19 cellular contexts compared by ENCODE assay signal in the genomic region with DNA sequence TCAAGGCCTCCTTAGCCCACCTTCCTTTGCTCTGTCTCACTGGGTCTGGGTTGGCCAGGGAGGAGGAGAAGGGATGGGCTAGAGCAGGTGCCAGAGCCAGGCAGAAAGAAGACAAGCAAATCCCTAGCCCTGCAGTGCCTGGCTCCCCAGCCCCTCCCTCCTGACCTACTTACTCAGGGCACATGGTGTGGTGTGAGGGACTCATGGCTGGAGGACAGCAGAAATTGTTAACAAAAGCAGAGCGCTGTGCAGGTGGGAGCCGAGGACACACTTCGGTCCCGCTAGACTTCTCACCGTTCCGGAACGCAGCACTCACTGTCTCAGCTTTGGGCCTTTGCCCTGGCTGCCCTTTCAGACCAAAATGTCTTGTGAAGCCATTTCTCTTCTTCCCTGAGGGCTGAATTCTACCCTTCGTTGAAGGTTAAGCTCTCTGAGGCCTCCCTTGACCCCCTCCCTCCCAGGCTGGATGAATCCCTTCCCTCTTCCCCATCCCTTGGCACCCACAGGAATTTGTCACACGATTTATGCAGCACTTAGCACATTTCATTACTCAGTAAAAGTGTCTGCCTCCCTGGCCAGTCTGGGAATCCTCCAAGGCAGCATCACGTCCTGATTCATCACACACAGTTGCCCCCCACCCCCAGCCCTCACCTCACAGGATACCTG.
DNase-seq lines count a peak whose midpoint lies in the region; ATAC-seq and TF ChIP-seq lines count a peak whose summit lies in the region.
"Had no signal": no experiment of that assay in that cellular context is flagged by ENCODE, and none has a peak within 500 bp of the region (broad histone marks: within the 10 kb centered on the region; RNA-seq: fewer than 3 reads in every experiment).

No MANE protein-coding gene starts in this region.

- H3K9me2 ChIP-seq in GM23338 (ENCODE audit: insufficient read depth), result no peaks in the 10 kb centered on the region

- ATAC-seq in GM23338 (peak; percentile 81), natural killer cell (no peak), HG03520 (IDR thresholded peaks at IDR 0.05; ENCODE audit: unreplicated experiment) (no peak), GM19328 (IDR thresholded peaks at IDR 0.05; ENCODE audit: unreplicated experiment) (no peak)
- ATAC-seq: activated naive CD8-positive, alpha-beta T cell treated with anti-CD3 and anti-CD28 coated beads, Interleukin-2, amount 50 U/mL, for 24 hours; stimulated activated memory B cell treated with anti-CD40 and anti-IgM and Interleukin-4, amounts not matched to agents 10 μg/mL and 1 μg/mL and 100 μg/mL, for 72 hours had no signal

- no peak overlapping the region for H4K8ac ChIP-seq in mesendoderm (ENCODE audit: low read depth, low read length)

- H3K27me3 Mint-ChIP-seq in GM23338 (ENCODE audit: insufficient read depth, low read depth, poor library complexity) (peaks cover 5% of the 10 kb centered on the region), natural killer cell (ENCODE audit: low read depth in 2 of 2) (no peaks in the 10 kb centered on the region)
- H3K27me3 Mint-ChIP-seq: activated naive CD8-positive, alpha-beta T cell treated with anti-CD3 and anti-CD28 coated beads, Interleukin-2, amount 50 U/mL, for 24 hours; CD4-positive, CD25-positive, alpha-beta regulatory T cell; dendritic cell treated with granulocyte-macrophage colony-stimulating factor and Interleukin-4, amounts not matched to agents 40 ng/mL and 50 ng/mL, for 4 days; stimulated activated memory B cell treated with anti-CD40 and anti-IgM and Interleukin-4, amounts not matched to agents 10 μg/mL and 1 μg/mL and 100 μg/mL, for 72 hours had no signal

- H3K4me3 ChIP-seq in GM23338, result no peak overlapping the region
- H3K4me3 ChIP-seq in mesendoderm (ENCODE audit: low read length), result no peak overlapping the region
- H3K4me3 ChIP-seq: lower lobe of right lung, right atrium auricular region had no signal

- WGBS in mesendoderm (ENCODE audit: extremely low coverage, insufficient coverage, low lambda C conversion rate), result no CpG with 5 or more reads among the region's 10 CpGs

- H3K79me1 ChIP-seq in mesendoderm (ENCODE audit: low read length), result no peaks in the 10 kb centered on the region

- H4K5ac ChIP-seq in mesendoderm (ENCODE audit: low read length), result no peak overlapping the region

- no peak overlapping the region for H2BK15ac ChIP-seq in mesendoderm (replicated peaks; ENCODE audit: low read depth)

- H3K4me3 Mint-ChIP-seq in GM23338, result no peak overlapping the region
- no peak overlapping the region for H3K4me3 Mint-ChIP-seq in natural killer cell
- H3K4me3 Mint-ChIP-seq: activated naive CD8-positive, alpha-beta T cell treated with anti-CD3 and anti-CD28 coated beads, Interleukin-2, amount 50 U/mL, for 24 hours; CD4-positive, CD25-positive, alpha-beta regulatory T cell; dendritic cell treated with granulocyte-macrophage colony-stimulating factor and Interleukin-4, amounts not matched to agents 40 ng/mL and 50 ng/mL, for 4 days; stimulated activated memory B cell treated with anti-CD40 and anti-IgM and Interleukin-4, amounts not matched to agents 10 μg/mL and 1 μg/mL and 100 μg/mL, for 72 hours had no signal

- H3K27me3 ChIP-seq in GM23338 (ENCODE audit: insufficient read depth), result no peaks in the 10 kb centered on the region
- H3K27me3 ChIP-seq in mesendoderm (ENCODE audit: insufficient read depth, low read length, poor library complexity), result no peaks in the 10 kb centered on the region
- H3K27me3 ChIP-seq: brain microvascular endothelial cell, right atrium auricular region had no signal

- no peak overlapping the region for H2BK5ac ChIP-seq in mesendoderm (ENCODE audit: low read length)

- H2AFZ ChIP-seq in GM23338, result peak overlapping the region; percentile 56; the same call in 1 of the 2 replicates

- H3K9me3 Mint-ChIP-seq in GM23338 (no peaks in the 10 kb centered on the region), natural killer cell (peaks cover 0 to 9% of the 10 kb centered on the region in 2 donors)
- H3K9me3 Mint-ChIP-seq: dendritic cell treated with granulocyte-macrophage colony-stimulating factor and Interleukin-4, amounts not matched to agents 40 ng/mL and 50 ng/mL, for 4 days; stimulated activated memory B cell treated with anti-CD40 and anti-IgM and Interleukin-4, amounts not matched to agents 10 μg/mL and 1 μg/mL and 100 μg/mL, for 72 hours had no signal

- no peak overlapping the region for H2BK120ac ChIP-seq in mesendoderm (ENCODE audit: low read depth, low read length)

- H3K27ac ChIP-seq in GM23338 (ENCODE audit: low read depth) (no peak overlapping the region), mesendoderm (ENCODE audit: low read depth, low read length) (no peak overlapping the region)
- H3K27ac ChIP-seq: brain microvascular endothelial cell, lower lobe of right lung, right atrium auricular region had no signal

- peak; percentile 5 for DNase-seq in Ammon's horn (ENCODE audit: low spot score)
- DNase-seq in GM23338 (ENCODE audit: low spot score), result no peak
- DNase-seq in cerebellar nuclear complex (lab: John Stamatoyannopoulos, UW), result peak; percentile 66 to 94
- DNase-seq in mesendoderm, result peak; percentile 84
- no peak for DNase-seq in natural killer cell
- no peak for DNase-seq in HCEC 1CT
- DNase-seq: activated CD4-positive, alpha-beta T cell treated with anti-CD3 and anti-CD28 coated beads for 4 hours; activated naive CD8-positive, alpha-beta T cell treated with anti-CD3 and anti-CD28 coated beads, Interleukin-2, amount 50 U/mL, for 24 hours; brain microvascular endothelial cell; CD4-positive, CD25-positive, alpha-beta regulatory T cell; lower lobe of right lung; NCI-H1417; NCI-H526; RPMI8226 had no signal

- H3K79me2 ChIP-seq in GM23338 (replicated peaks; ENCODE audit: insufficient read depth) (no peaks in the 10 kb centered on the region), mesendoderm (ENCODE audit: control insufficient read depth, insufficient read depth, low read length) (no peaks in the 10 kb centered on the region)

- no peak overlapping the region for H3K27ac Mint-ChIP-seq in GM23338
- no peak overlapping the region for H3K27ac Mint-ChIP-seq in natural killer cell
- H3K27ac Mint-ChIP-seq: activated naive CD8-positive, alpha-beta T cell treated with anti-CD3 and anti-CD28 coated beads, Interleukin-2, amount 50 U/mL, for 24 hours; CD4-positive, CD25-positive, alpha-beta regulatory T cell; dendritic cell treated with granulocyte-macrophage colony-stimulating factor and Interleukin-4, amounts not matched to agents 40 ng/mL and 50 ng/mL, for 4 days; stimulated activated memory B cell treated with anti-CD40 and anti-IgM and Interleukin-4, amounts not matched to agents 10 μg/mL and 1 μg/mL and 100 μg/mL, for 72 hours had no signal

- H3K36me3 Mint-ChIP-seq in GM23338 (ENCODE audit: low read depth) (no peaks in the 10 kb centered on the region), natural killer cell (no peaks in the 10 kb centered on the region)
- H3K36me3 Mint-ChIP-seq: CD4-positive, CD25-positive, alpha-beta regulatory T cell; stimulated activated memory B cell treated with anti-CD40 and anti-IgM and Interleukin-4, amounts not matched to agents 10 μg/mL and 1 μg/mL and 100 μg/mL, for 72 hours had no signal

- no peak overlapping the region for H3K4me2 ChIP-seq in GM23338
- H3K4me2 ChIP-seq in mesendoderm (ENCODE audit: low read length), result no peak overlapping the region

- no peak overlapping the region for H2AK5ac ChIP-seq in mesendoderm (ENCODE audit: low read length)

- intact Hi-C loops in natural killer cell (cut with micrococcal nuclease), result no loop called here

- H3K18ac ChIP-seq in mesendoderm (ENCODE audit: low read length), result no peak overlapping the region

- H3F3A ChIP-seq in GM23338 (replicated peaks; ENCODE audit: low read depth), result no peaks in the 10 kb centered on the region

- H3K4me1 Mint-ChIP-seq in GM23338 (peaks cover 23% of the 10 kb centered on the region), natural killer cell (no peaks in the 10 kb centered on the region)
- H3K4me1 Mint-ChIP-seq: activated naive CD8-positive, alpha-beta T cell treated with anti-CD3 and anti-CD28 coated beads, Interleukin-2, amount 50 U/mL, for 24 hours; CD4-positive, CD25-positive, alpha-beta regulatory T cell; stimulated activated memory B cell treated with anti-CD40 and anti-IgM and Interleukin-4, amounts not matched to agents 10 μg/mL and 1 μg/mL and 100 μg/mL, for 72 hours had no signal

- H3K23ac ChIP-seq in mesendoderm (ENCODE audit: low read length), result no peak overlapping the region

- H3K36me3 ChIP-seq in GM23338 (ENCODE audit: insufficient read depth) (no peaks in the 10 kb centered on the region), mesendoderm (ENCODE audit: control insufficient read depth, insufficient read depth, low read length) (no peaks in the 10 kb centered on the region)
- H3K36me3 ChIP-seq: brain microvascular endothelial cell, lower lobe of right lung, right atrium auricular region had no signal

- TF ChIP-seq CTCF in GM23338 (conservative IDR thresholded peaks at IDR 0.05; ENCODE audit: low read depth in 2 of 2), result no peak
- no peak for TF ChIP-seq CTCF in natural killer cell (IDR thresholded peaks at IDR 0.05)

- H3K4me1 ChIP-seq in GM23338 (ENCODE audit: insufficient read depth), result 0 out of 2 replicates have a peak, but pooled peaks cover 3% of the 10 kb centered on the region
- H3K4me1 ChIP-seq in mesendoderm (ENCODE audit: control insufficient read depth, low read depth, low read length), result peaks cover 5% of the 10 kb centered on the region
- H3K4me1 ChIP-seq: lower lobe of right lung, right atrium auricular region had no signal

- H3K9ac ChIP-seq in mesendoderm (ENCODE audit: low read length), result no peak overlapping the region

- H3K4ac ChIP-seq in mesendoderm (ENCODE audit: low read depth, low read length), result no peak overlapping the region

- peak overlapping the region; percentile 38 for H3K56ac ChIP-seq in mesendoderm (ENCODE audit: low read length)

- no peaks in the 10 kb centered on the region for H4K20me1 ChIP-seq in GM23338 (replicated peaks; ENCODE audit: insufficient read depth)

TF ChIP-seq in GM23338, 12 proteins besides CTCF, POLR2A, EP300 and RAD21 (continues in another document):
- TF ChIP-seq ZNF114 (CRISPR knock-in tag; IDR thresholded peaks at IDR 0.05), result no peak

Comparison
In these comparisons a context has a peak if more than half of its experiments do, and no peak if none do; other contexts are left out.
1. DNase-seq: peak in Ammon's horn (single experiment), cerebellar nuclear complex (2 of 2) and mesendoderm (single experiment); none in GM23338 (single experiment), natural killer cell (single experiment) and HCEC 1CT (single experiment).